In genomic region chr22:46507451-46508390, GRCh38 we compare ENCODE assay signal across 17 cellular contexts.
"Had no signal": no experiment of that assay in that cellular context is flagged by ENCODE, and none has a peak within 500 bp of the region (broad histone marks: within the 10 kb centered on the region; RNA-seq: fewer than 3 reads in every experiment).

No MANE protein-coding gene starts in this region.

- H3K9me3 ChIP-seq: lower lobe of right lung, ovary, thoracic aorta had no signal

- H3K27me3 Mint-ChIP-seq: activated naive CD8-positive, alpha-beta T cell treated with anti-CD3 and anti-CD28 coated beads for 36 hours had no signal

- H3K4me1 ChIP-seq: lower lobe of right lung had no signal

- H3K9me3 Mint-ChIP-seq: activated CD4-positive, alpha-beta T cell treated with anti-CD3 and anti-CD28 coated beads, Interleukin-2, amount 10 ng/mL, durations not matched to agents 7 days and 5 days; activated naive CD8-positive, alpha-beta T cell treated with anti-CD3 and anti-CD28 coated beads for 36 hours; activated T-helper 1 cell treated with anti-CD3 and anti-CD28 coated beads, Interleukin-12 subunit alpha, Interleukin-12 subunit beta, Interleukin-2, Interleukin-4 antibody, amounts not matched to agents 30 ng/mL and 10 ng/mL and 1 ng/mL, durations not matched to agents 14 hours and 24 hours and 36 hours; central memory CD8-positive, alpha-beta T cell; effector memory CD8-positive, alpha-beta T cell; immature natural killer cell; mesothelial cell of epicardium; nephron progenitor cell had no signal

- H3K36me3 Mint-ChIP-seq: activated naive CD8-positive, alpha-beta T cell treated with anti-CD3 and anti-CD28 coated beads for 36 hours; immature natural killer cell; mesothelial cell of epicardium had no signal

- H3K27ac Mint-ChIP-seq: activated CD4-positive, alpha-beta T cell treated with anti-CD3 and anti-CD28 coated beads, Interleukin-2, amount 10 ng/mL, durations not matched to agents 7 days and 5 days; activated naive CD8-positive, alpha-beta T cell treated with anti-CD3 and anti-CD28 coated beads for 36 hours; activated T-helper 1 cell treated with anti-CD3 and anti-CD28 coated beads, Interleukin-12 subunit alpha, Interleukin-12 subunit beta, Interleukin-2, Interleukin-4 antibody, amounts not matched to agents 30 ng/mL and 10 ng/mL and 1 ng/mL, durations not matched to agents 14 hours and 24 hours and 36 hours; effector memory CD8-positive, alpha-beta T cell; mesothelial cell of epicardium had no signal

- H3K27ac ChIP-seq: brain microvascular endothelial cell, epithelial cell of prostate, lower lobe of right lung, ovary, thoracic aorta had no signal

- H3K27me3 ChIP-seq: brain microvascular endothelial cell, ovary had no signal

- FAIRE-seq: frontal cortex had no signal

- DNase-seq: activated CD4-positive, alpha-beta T cell treated with anti-CD3 and anti-CD28 coated beads, Interleukin-2, amount 10 ng/mL, durations not matched to agents 7 days and 5 days; activated CD8-positive, alpha-beta memory T cell treated with anti-CD3 and anti-CD28 coated beads for 24 hours; activated naive CD8-positive, alpha-beta T cell treated with anti-CD3 and anti-CD28 coated beads for 36 hours; brain microvascular endothelial cell; effector memory CD8-positive, alpha-beta T cell; head of caudate nucleus; immature natural killer cell; lower lobe of right lung; nephron progenitor cell; ovary; stimulated activated CD4-positive, alpha-beta T cell treated with anti-CD3 and anti-CD28 coated beads, Interleukin-1b, Interleukin-23, amount 100 ng/mL, for 48 hours had no signal

- H3K4me3 ChIP-seq: lower lobe of right lung, ovary, thoracic aorta had no signal

- H3K4me3 Mint-ChIP-seq: activated CD4-positive, alpha-beta T cell treated with anti-CD3 and anti-CD28 coated beads, Interleukin-2, amount 10 ng/mL, durations not matched to agents 7 days and 5 days; activated naive CD8-positive, alpha-beta T cell treated with anti-CD3 and anti-CD28 coated beads for 36 hours; activated T-helper 1 cell treated with anti-CD3 and anti-CD28 coated beads, Interleukin-12 subunit alpha, Interleukin-12 subunit beta, Interleukin-2, Interleukin-4 antibody, amounts not matched to agents 30 ng/mL and 10 ng/mL and 1 ng/mL, durations not matched to agents 14 hours and 24 hours and 36 hours; central memory CD8-positive, alpha-beta T cell; effector memory CD8-positive, alpha-beta T cell; immature natural killer cell; mesothelial cell of epicardium; nephron progenitor cell had no signal

- H3K4me1 Mint-ChIP-seq: activated CD4-positive, alpha-beta T cell treated with anti-CD3 and anti-CD28 coated beads, Interleukin-2, amount 10 ng/mL, durations not matched to agents 7 days and 5 days; immature natural killer cell; mesothelial cell of epicardium had no signal

- H3K36me3 ChIP-seq: brain microvascular endothelial cell, lower lobe of right lung, ovary, thoracic aorta had no signal

- ATAC-seq: effector memory CD8-positive, alpha-beta T cell had no signal
